ENCODE assay signal across 10 cellular contexts in genomic region chr9:128992995-128993394, GRCh38. TPM values are rescaled to one million over a fixed set of nuclear protein-coding genes. Genes with fewer than 3 reads are reported as not detected.
DNase-seq lines count a peak whose midpoint lies in the region; ATAC-seq and TF ChIP-seq lines count a peak whose summit lies in the region.
"Had no signal": no experiment of that assay in that cellular context is flagged by ENCODE, and none has a peak within 500 bp of the region (broad histone marks: within the 10 kb centered on the region; RNA-seq: fewer than 3 reads in every experiment).

No MANE protein-coding gene starts in this region.

- no peak overlapping the region for H3K27ac ChIP-seq in psoas muscle

- ATAC-seq in SK-N-SH treated with all-trans-retinoic acid at 6 μM for 48 hours = peak; percentile 72; the same call in 2 of the 3 replicates
- ATAC-seq in psoas muscle = peak in 3 of 4 donors; percentile 52 to 57 (median 54)
- no peak for ATAC-seq in GM18858 (IDR thresholded peaks at IDR 0.05; ENCODE audit: unreplicated experiment)
- ATAC-seq: natural killer cell treated with Interleukin-12 subunit alpha and Interleukin-12 subunit beta and Interleukin-15 and Interleukin-18, amount 100 ng/mL, for 72 hours had no signal

- H3K27me3 ChIP-seq in H7 (ENCODE audit: control insufficient read depth, insufficient read depth, low read length) = no peaks in the 10 kb centered on the region
- H3K27me3 ChIP-seq in psoas muscle (ENCODE audit: insufficient read depth in 3 of 3, low read length in 2 of 3) = no peaks in the 10 kb centered on the region

- WGBS in psoas muscle, 3 donors = 64 to 74% (median 71%) methylated on average over 7 of the region's 7 CpGs

- DNase-seq in H7 (peak; percentile 58), fibroblast of villous mesenchyme (ENCODE audit: low read depth) (peak; percentile 23), psoas muscle (no peak), amniotic stem cell (lab: John Stamatoyannopoulos, UW) (no peak), NCI-H1048 (lab: John Stamatoyannopoulos, UW) (no peak)
- no peak for DNase-seq in stimulated activated naive CD4-positive, alpha-beta T cell (lab: John Stamatoyannopoulos, UW)
- DNase-seq: HCEC 1CT had no signal

- no peaks in the 10 kb centered on the region for H3K9me3 ChIP-seq in psoas muscle

- intact Hi-C loops in psoas muscle (cut with DNase I) = no loop called here

- peaks cover 4% of the 10 kb centered on the region for H3K4me1 ChIP-seq in psoas muscle

- TF ChIP-seq CTCF in fibroblast of villous mesenchyme (IDR thresholded peaks at IDR 0.05; ENCODE audit: insufficient read depth, low read depth, low read length) (peak; percentile 41), psoas muscle (IDR thresholded peaks at IDR 0.05) (peak; percentile 25)

- peaks cover 45% of the 10 kb centered on the region for H3K36me3 ChIP-seq in H7 (replicated peaks; ENCODE audit: control insufficient read depth, insufficient read depth, low read length)
- H3K36me3 ChIP-seq in psoas muscle (ENCODE audit: insufficient read depth in 1 of 2, low read depth in 1 of 2) = peaks cover 9 to 95% of the 10 kb centered on the region in 2 donors

- H3K4me3 ChIP-seq in H7 (ENCODE audit: insufficient read depth, low read depth, low read length) (no peak overlapping the region), fibroblast of villous mesenchyme (ENCODE audit: low read depth, low read length) (no peak overlapping the region), psoas muscle (no peak overlapping the region)

TF ChIP-seq in SK-N-SH treated with all-trans-retinoic acid at 6 μM for 48 hours, 23 proteins besides CTCF, POLR2A, EP300 and RAD21:
- TF ChIP-seq CSDC2 (CRISPR knock-in tag; IDR thresholded peaks at IDR 0.05) (no peak), OSR1 (CRISPR knock-in tag; IDR thresholded peaks at IDR 0.05) (no peak), POU6F1 (CRISPR knock-in tag; IDR thresholded peaks at IDR 0.05; ENCODE audit: borderline replicate concordance, low read depth) (no peak), TOX (CRISPR knock-in tag; IDR thresholded peaks at IDR 0.05; ENCODE audit: borderline replicate concordance) (no peak), ZFP3 (CRISPR knock-in tag; IDR thresholded peaks at IDR 0.05) (no peak), ZNF70 (CRISPR knock-in tag; IDR thresholded peaks at IDR 0.05) (no peak), TCF4 (CRISPR knock-in tag; IDR thresholded peaks at IDR 0.05; ENCODE audit: borderline replicate concordance) (no peak), SNAI2 (CRISPR knock-in tag; IDR thresholded peaks at IDR 0.05) (no peak), GLIS3 (CRISPR knock-in tag; IDR thresholded peaks at IDR 0.05) (no peak), TSHZ2 (CRISPR knock-in tag; IDR thresholded peaks at IDR 0.05) (no peak), RARB (CRISPR knock-in tag; IDR thresholded peaks at IDR 0.05) (no peak), ESRRG (CRISPR knock-in tag; IDR thresholded peaks at IDR 0.05) (no peak), PPARA (CRISPR knock-in tag; IDR thresholded peaks at IDR 0.05; ENCODE audit: borderline replicate concordance) (no peak), ISL1 (CRISPR knock-in tag; IDR thresholded peaks at IDR 0.05) (no peak)
- TF ChIP-seq, protein P1, sequence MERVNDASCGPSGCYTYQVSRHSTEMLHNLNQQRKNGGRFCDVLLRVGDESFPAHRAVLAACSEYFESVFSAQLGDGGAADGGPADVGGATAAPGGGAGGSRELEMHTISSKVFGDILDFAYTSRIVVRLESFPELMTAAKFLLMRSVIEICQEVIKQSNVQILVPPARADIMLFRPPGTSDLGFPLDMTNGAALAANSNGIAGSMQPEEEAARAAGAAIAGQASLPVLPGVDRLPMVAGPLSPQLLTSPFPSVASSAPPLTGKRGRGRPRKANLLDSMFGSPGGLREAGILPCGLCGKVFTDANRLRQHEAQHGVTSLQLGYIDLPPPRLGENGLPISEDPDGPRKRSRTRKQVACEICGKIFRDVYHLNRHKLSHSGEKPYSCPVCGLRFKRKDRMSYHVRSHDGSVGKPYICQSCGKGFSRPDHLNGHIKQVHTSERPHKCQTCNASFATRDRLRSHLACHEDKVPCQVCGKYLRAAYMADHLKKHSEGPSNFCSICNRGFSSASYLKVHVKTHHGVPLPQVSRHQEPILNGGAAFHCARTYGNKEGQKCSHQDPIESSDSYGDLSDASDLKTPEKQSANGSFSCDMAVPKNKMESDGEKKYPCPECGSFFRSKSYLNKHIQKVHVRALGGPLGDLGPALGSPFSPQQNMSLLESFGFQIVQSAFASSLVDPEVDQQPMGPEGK (CRISPR knock-in tag; IDR thresholded peaks at IDR 0.05; ENCODE audit: borderline replicate concordance) = no peak

RNA-seq across cellular contexts. Expression of gene SH3GLB2, which starts 35.1 kb away (rescaled TPM):
- 79.1 and 80.1 TPM in 2 replicates for total RNA-seq in H7 (2014; rRNA removed; shearing (Covaris generic))
- total RNA-seq in fibroblast of villous mesenchyme (30.9 and 39.3 TPM in 2 replicates), psoas muscle (10 to 100 TPM; 33.8 to 56.8 (median 45.1) TPM)
- 10 to 100 TPM; 22.2 to 33.5 (median 28.0) TPM for polyA plus RNA-seq in psoas muscle

RNA-seq across cellular contexts. Expression of gene MIGA2, which starts 43.4 kb away (rescaled TPM):
- total RNA-seq in H7 (2014; rRNA removed; shearing (Covaris generic)) = 26.4 and 33.8 TPM in 2 replicates
- total RNA-seq in fibroblast of villous mesenchyme = 22.5 and 26.1 TPM in 2 replicates
- 10 to 100 TPM in 3 of 4 donors, 1 to 10 TPM in 1; 8.4 to 17.8 (median 14.8) TPM for total RNA-seq in psoas muscle
- polyA plus RNA-seq in psoas muscle = 10 to 100 TPM; 12.7 to 18.1 (median 13.7) TPM

RNA-seq across cellular contexts. Expression of gene NUP188, which starts 45.5 kb away (rescaled TPM):
- total RNA-seq in H7 (2014; rRNA removed; shearing (Covaris generic)) = 81.3 and 87.9 TPM in 2 replicates
- total RNA-seq in fibroblast of villous mesenchyme = 48.0 and 59.2 TPM in 2 replicates
- 10 to 100 TPM; 17.2 to 25.9 (median 25.4) TPM for total RNA-seq in psoas muscle
- 10 to 100 TPM in 2 of 3 donors, 1 to 10 TPM in 1; 9.8 to 28.1 (median 18.6) TPM for polyA plus RNA-seq in psoas muscle

RNA-seq across cellular contexts. Expression of gene DOLK, which starts 45.6 kb away (rescaled TPM):
- total RNA-seq in H7 (2014; rRNA removed; shearing (Covaris generic)) = 18.6 and 20.9 TPM in 2 replicates
- total RNA-seq in fibroblast of villous mesenchyme (24.8 and 31.5 TPM in 2 replicates), psoas muscle (1 to 10 TPM; 4.5 to 9.0 (median 6.5) TPM)
- 10 to 100 TPM in 2 of 3 donors, 1 to 10 TPM in 1; 6.2 to 14.0 (median 12.2) TPM for polyA plus RNA-seq in psoas muscle

Comparison
In these comparisons a context has a peak if more than half of its experiments do, and no peak if none do; other contexts are left out.
1. DNase-seq: peak in H7 (single experiment) and fibroblast of villous mesenchyme (single experiment); none in psoas muscle (0 of 2), stimulated activated naive CD4-positive, alpha-beta T cell (0 of 6), amniotic stem cell (single experiment) and NCI-H1048 (single experiment).